In genomic region chr2:119641562-119642258, GRCh38 we compare ENCODE assay signal across 8 cellular contexts. TPM values are rescaled to one million over a fixed set of nuclear protein-coding genes. Genes with fewer than 3 reads are reported as not detected.
DNase-seq lines count a peak whose midpoint lies in the region; FAIRE-seq and TF ChIP-seq lines count a peak whose summit lies in the region.

No MANE protein-coding gene starts in this region.

- H3K27me3 Mint-ChIP-seq in osteocyte (ENCODE audit: unreplicated experiment): peaks cover 55% of the 10 kb centered on the region

- no peaks in the 10 kb centered on the region for H3K79me2 ChIP-seq in Loucy (ENCODE audit: insufficient read depth, low read length)

- H3K36me3 Mint-ChIP-seq in osteocyte (ENCODE audit: unreplicated experiment): no peaks in the 10 kb centered on the region

- no peak overlapping the region for H3K4me2 ChIP-seq in Loucy (ENCODE audit: low read depth, low read length, poor library complexity, severe bottlenecking)

- H3K4me3 Mint-ChIP-seq in osteocyte (ENCODE audit: unreplicated experiment): no peak overlapping the region

- no peaks in the 10 kb centered on the region for H3K9me2 ChIP-seq in Loucy (replicated peaks; ENCODE audit: low read depth, low read length)

- H3K9me3 ChIP-seq in Loucy (ENCODE audit: insufficient read depth, low read depth, low read length): no peaks in the 10 kb centered on the region
- no peaks in the 10 kb centered on the region for H3K9me3 ChIP-seq in SJSA1 (replicated peaks)
- H3K9me3 ChIP-seq in thyroid gland: no peaks in the 10 kb centered on the region

- TF ChIP-seq CTCF in Loucy (conservative IDR thresholded peaks at IDR 0.05; ENCODE audit: low read length): peak; percentile 98
- TF ChIP-seq CTCF in osteocyte (IDR thresholded peaks at IDR 0.05): peak; percentile 96
- TF ChIP-seq CTCF in thyroid gland (IDR thresholded peaks at IDR 0.05): peak; percentile 64 to 96 (median 81)

- peak; percentile 43 for FAIRE-seq in H54 (lab: Jason Lieb, UNC)
- no peak for FAIRE-seq in frontal cortex (lab: Jason Lieb, UNC)

- H2AFZ ChIP-seq in Loucy (ENCODE audit: low read length): peak overlapping the region; percentile 67; the same call in 1 of the 2 replicates

- no peak overlapping the region for H3K27ac Mint-ChIP-seq in osteocyte (ENCODE audit: unreplicated experiment)

- H3K36me3 ChIP-seq in Loucy (ENCODE audit: insufficient read depth, low read length) (no peaks in the 10 kb centered on the region), SJSA1 (no peaks in the 10 kb centered on the region), thyroid gland (no peaks in the 10 kb centered on the region)

- H3K9ac ChIP-seq in Loucy (ENCODE audit: low read depth, low read length, poor library complexity, severe bottlenecking): no peak overlapping the region

- H3K4me1 ChIP-seq in Loucy (ENCODE audit: insufficient read depth, low read length, poor library complexity, severe bottlenecking): no peaks in the 10 kb centered on the region
- no peaks in the 10 kb centered on the region for H3K4me1 ChIP-seq in SJSA1 (replicated peaks)
- peaks cover 3 to 8% of the 10 kb centered on the region in 2 donors for H3K4me1 ChIP-seq in thyroid gland

- H3F3A ChIP-seq in Loucy (ENCODE audit: low read depth): no peaks in the 10 kb centered on the region

- H3K27me3 ChIP-seq in Loucy (ENCODE audit: insufficient read depth, low read length, poor library complexity, severe bottlenecking) (no peaks in the 10 kb centered on the region), SJSA1 (replicated peaks) (peaks cover 8% of the 10 kb centered on the region; the same call in 1 of the 2 replicates), thyroid gland (no peaks in the 10 kb centered on the region)

- H3K4me3 ChIP-seq in Loucy (ENCODE audit: low read length, poor library complexity, severe bottlenecking) (no peak overlapping the region), SJSA1 (no peak overlapping the region), thyroid gland (replicated peaks in 1 of 3) (no peak overlapping the region)

- no peaks in the 10 kb centered on the region for H4K20me1 ChIP-seq in Loucy (ENCODE audit: insufficient read depth, low read length, poor library complexity, severe bottlenecking)

- peaks cover 5% of the 10 kb centered on the region for H3K4me1 Mint-ChIP-seq in osteocyte (ENCODE audit: unreplicated experiment)

- TF ChIP-seq POLR2A in H54 (IDR thresholded peaks at IDR 0.05; ENCODE audit: low read depth, low read length) (no peak), thyroid gland (IDR thresholded peaks at IDR 0.05) (no peak)

- WGBS in thyroid gland, 2 donors: 6 to 8% methylated on average over 17 of the region's 17 CpGs

- H3K9me3 Mint-ChIP-seq in osteocyte (ENCODE audit: unreplicated experiment): no peaks in the 10 kb centered on the region

- H3K27ac ChIP-seq in SJSA1 (no peak overlapping the region), thyroid gland (no peak overlapping the region)

- intact Hi-C loops in thyroid gland (cut with DNase I): no loop called here

- DNase-seq in GDM1 (lab: John Stamatoyannopoulos, UW): peak; percentile 46
- peak; percentile 69 for DNase-seq in H54 (ENCODE audit: insufficient read length, low spot score)
- peak; percentile 53 to 64 for DNase-seq in SJSA1 (ENCODE audit: low read depth in 1 of 2, low spot score in 2 of 2)
- DNase-seq in activated gamma-delta T cell treated with anti-CD3 and anti-CD28 coated beads, Interleukin-2, amount 50 U/mL, for 16 hours (ENCODE audit: low read depth): peak; percentile 51
- DNase-seq in frontal cortex (ENCODE audit: low spot score in 2 of 2): peak; percentile 47 to 69
- peak; percentile 88 for DNase-seq in osteocyte (ENCODE audit: extremely low spot score, unreplicated experiment)
- peak; percentile 70 to 78 for DNase-seq in thyroid gland

RNA-seq across cellular contexts. Expression of gene TMEM177, which starts 37.3 kb away (rescaled TPM):
- total RNA-seq in SJSA1 (2014; rRNA removed; shearing (Covaris generic)): 4.5 and 10.0 TPM in 2 replicates
- total RNA-seq in frontal cortex: 12.6 TPM
- 7.4 and 7.6 TPM in 2 replicates for total RNA-seq in osteocyte
- 10 to 100 TPM in 3 of 4 donors, 1 to 10 TPM in 1; 6.2 to 24.3 (median 14.1) TPM for total RNA-seq in thyroid gland
